In the genomic region with DNA sequence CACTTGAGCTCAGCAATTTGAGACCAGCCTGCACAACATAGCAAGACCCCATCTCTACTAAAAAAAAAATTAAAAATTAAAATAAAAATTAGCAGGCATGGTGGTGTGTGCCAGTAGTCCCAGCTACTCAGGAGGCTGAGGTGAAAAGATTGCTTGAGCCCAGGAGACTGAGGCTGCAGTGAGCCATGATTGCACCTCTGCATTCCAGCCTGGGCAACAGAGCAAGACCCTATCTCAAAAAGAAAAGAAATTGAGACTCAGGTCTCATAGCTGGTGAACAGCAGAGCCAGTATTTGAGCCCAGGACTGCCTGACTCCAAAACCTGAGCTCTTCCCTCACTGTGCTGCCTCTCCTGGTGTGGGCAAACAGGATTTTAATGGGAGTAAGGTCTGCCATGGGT, we compare ENCODE assay signal across 23 cellular contexts.
"Had no signal": no experiment of that assay in that cellular context is flagged by ENCODE, and none has a peak within 500 bp of the region (broad histone marks: within the 10 kb centered on the region; RNA-seq: fewer than 3 reads in every experiment).

No MANE protein-coding gene starts in this region.

- FAIRE-seq: keratinocyte, pancreas had no signal

- H3K36me3 ChIP-seq: gastrocnemius medialis, pancreas, right atrium auricular region, thyroid gland had no signal

- H3K4me1 ChIP-seq: gastrocnemius medialis, right atrium auricular region, sigmoid colon, stomach, thyroid gland had no signal

- H3K4me3 ChIP-seq: dorsolateral prefrontal cortex, gastrocnemius medialis, lung, pancreas, right atrium auricular region, sigmoid colon, stomach, thyroid gland had no signal

- H3K27ac ChIP-seq: dorsolateral prefrontal cortex, epithelial cell of prostate, gastrocnemius medialis, neutrophil, pancreas, right atrium auricular region, sigmoid colon, stomach, thyroid gland had no signal

- H3K27me3 ChIP-seq: dorsolateral prefrontal cortex, gastrocnemius medialis, neutrophil, pancreas, right atrium auricular region, sigmoid colon, stomach, thyroid gland had no signal

- ATAC-seq: esophagus mucosa; gastrocnemius medialis; left lobe of liver; natural killer cell treated with Interleukin-12 subunit alpha and Interleukin-12 subunit beta and Interleukin-15 and Interleukin-18, amount 100 ng/mL, for 72 hours; stimulated activated effector memory CD8-positive, alpha-beta T cell treated with anti-CD3 and anti-CD28 coated beads, Interleukin-12 subunit alpha, Interleukin-12 subunit beta, amount 100 ng/mL, for 72 hours had no signal

- H3K9me3 ChIP-seq: gastrocnemius medialis, neutrophil, pancreas, right atrium auricular region, sigmoid colon, stomach, thyroid gland had no signal

- DNase-seq: cortex of kidney; dorsolateral prefrontal cortex; effector CD4-positive, alpha-beta T cell; foreskin fibroblast; gastrocnemius medialis; head of caudate nucleus; pancreas; sigmoid colon; stimulated activated CD4-positive, alpha-beta T cell treated with anti-CD3 and anti-CD28 coated beads, Interleukin-2, amount 100 ng/mL, for 24 hours; stimulated activated CD4-positive, alpha-beta T cell treated with anti-CD3 and anti-CD28 coated beads, Interleukin-4, amount 100 ng/mL, for 24 hours; stimulated activated naive CD4-positive, alpha-beta T cell treated with Interleukin-2 at 50 U/mL for 16 hours; stomach; thyroid gland; trophoblast cell had no signal
